Comparison of ENCODE assay signal across 1 cellular context in genomic region chr16:49884033-49884707, GRCh38.
A peak's percentile ranks its signal among the peaks of the same experiment; 100 is the strongest.
TF ChIP-seq lines count a peak whose summit lies in the region.

No MANE protein-coding gene starts in this region.

TF ChIP-seq in HepG2, 621 proteins besides CTCF, POLR2A, EP300 and RAD21 (continued from another document):
- TF ChIP-seq, protein P1, sequence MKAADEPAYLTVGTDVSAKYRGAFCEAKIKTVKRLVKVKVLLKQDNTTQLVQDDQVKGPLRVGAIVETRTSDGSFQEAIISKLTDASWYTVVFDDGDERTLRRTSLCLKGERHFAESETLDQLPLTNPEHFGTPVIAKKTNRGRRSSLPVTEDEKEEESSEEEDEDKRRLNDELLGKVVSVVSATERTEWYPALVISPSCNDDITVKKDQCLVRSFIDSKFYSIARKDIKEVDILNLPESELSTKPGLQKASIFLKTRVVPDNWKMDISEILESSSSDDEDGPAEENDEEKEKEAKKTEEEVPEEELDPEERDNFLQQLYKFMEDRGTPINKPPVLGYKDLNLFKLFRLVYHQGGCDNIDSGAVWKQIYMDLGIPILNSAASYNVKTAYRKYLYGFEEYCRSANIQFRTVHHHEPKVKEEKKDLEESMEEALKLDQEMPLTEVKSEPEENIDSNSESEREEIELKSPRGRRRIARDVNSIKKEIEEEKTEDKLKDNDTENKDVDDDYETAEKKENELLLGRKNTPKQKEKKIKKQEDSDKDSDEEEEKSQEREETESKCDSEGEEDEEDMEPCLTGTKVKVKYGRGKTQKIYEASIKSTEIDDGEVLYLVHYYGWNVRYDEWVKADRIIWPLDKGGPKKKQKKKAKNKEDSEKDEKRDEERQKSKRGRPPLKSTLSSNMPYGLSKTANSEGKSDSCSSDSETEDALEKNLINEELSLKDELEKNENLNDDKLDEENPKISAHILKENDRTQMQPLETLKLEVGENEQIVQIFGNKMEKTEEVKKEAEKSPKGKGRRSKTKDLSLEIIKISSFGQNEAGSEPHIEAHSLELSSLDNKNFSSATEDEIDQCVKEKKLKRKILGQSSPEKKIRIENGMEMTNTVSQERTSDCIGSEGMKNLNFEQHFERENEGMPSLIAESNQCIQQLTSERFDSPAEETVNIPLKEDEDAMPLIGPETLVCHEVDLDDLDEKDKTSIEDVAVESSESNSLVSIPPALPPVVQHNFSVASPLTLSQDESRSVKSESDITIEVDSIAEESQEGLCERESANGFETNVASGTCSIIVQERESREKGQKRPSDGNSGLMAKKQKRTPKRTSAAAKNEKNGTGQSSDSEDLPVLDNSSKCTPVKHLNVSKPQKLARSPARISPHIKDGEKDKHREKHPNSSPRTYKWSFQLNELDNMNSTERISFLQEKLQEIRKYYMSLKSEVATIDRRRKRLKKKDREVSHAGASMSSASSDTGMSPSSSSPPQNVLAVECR (CRISPR knock-in tag; IDR thresholded peaks at IDR 0.05; ENCODE audit: borderline replicate concordance) = no peak
- peak; percentile 59 for TF ChIP-seq ARID5B (CRISPR knock-in tag; IDR thresholded peaks at IDR 0.05)
TF ChIP-seq in HepG2: peak in this region for 92.
